8 cellular contexts compared by ENCODE assay signal in the genomic region with DNA sequence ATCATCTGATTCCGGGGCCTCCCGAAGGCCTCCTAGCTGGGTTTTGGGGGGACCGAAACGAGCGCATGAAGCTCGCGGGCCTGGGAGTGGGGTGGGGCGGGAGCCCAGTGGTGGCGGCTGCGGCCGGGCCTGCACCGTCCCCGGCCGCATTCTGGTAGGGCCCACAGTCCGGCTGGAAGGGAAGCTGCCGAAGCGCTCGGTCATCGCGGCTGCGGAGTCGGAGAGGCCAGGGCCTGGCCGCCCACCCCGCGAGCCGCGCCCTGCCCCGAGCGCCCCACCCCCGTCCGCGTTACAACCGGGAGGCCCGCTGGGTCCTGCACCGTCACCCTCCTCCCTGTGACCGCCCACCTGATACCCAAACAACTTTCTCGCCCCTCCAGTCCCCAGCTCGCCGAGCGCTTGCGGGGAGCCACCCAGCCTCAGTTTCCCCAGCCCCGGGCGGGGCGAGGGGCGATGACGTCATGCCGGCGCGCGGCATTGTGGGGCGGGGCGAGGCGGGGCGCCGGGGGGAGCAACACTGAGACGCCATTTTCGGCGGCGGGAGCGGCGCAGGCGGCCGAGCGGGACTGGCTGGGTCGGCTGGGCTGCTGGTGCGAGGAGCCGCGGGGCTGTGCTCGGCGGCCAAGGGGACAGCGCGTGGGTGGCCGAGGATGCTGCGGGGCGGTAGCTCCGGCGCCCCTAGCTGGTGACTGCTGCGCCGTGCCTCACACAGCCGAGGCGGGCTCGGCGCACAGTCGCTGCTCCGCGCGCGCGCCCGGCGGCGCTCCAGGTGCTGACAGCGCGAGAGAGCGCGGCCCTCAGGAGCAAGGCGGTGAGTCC. TPM values are rescaled to one million over a fixed set of nuclear protein-coding genes. Genes with fewer than 3 reads are reported as not detected.
DNase-seq lines count a peak whose midpoint lies in the region; ATAC-seq and TF ChIP-seq lines count a peak whose summit lies in the region.

A gene (plus strand): TSS at position 528 of the 819 bp plus-strand sequence. CDS start 25,354 bp downstream, outside the sequence.

- peak within 1 kb of the TSS; percentile 53 for H2BK12ac ChIP-seq in trophoblast cell (ENCODE audit: low read length)

- H3K79me2 ChIP-seq in SU-DHL-6 (ENCODE audit: insufficient read depth, low read length) (peaks cover 48% of the 10 kb centered on the region), trophoblast cell (ENCODE audit: control insufficient read depth, insufficient read depth, low read length, poor library complexity) (peaks cover 26% of the 10 kb centered on the region)

- H3K9ac ChIP-seq in SU-DHL-6 (ENCODE audit: low read length) (peak within 1 kb of the TSS; percentile 94), trophoblast cell (ENCODE audit: low read length) (peak within 1 kb of the TSS; percentile 99)

- peaks cover 19 to 34% (median 33%) of the 10 kb centered on the region in 3 donors for H3K4me1 Mint-ChIP-seq in IgD-negative memory B cell

- no CpG with 5 or more reads among the region's 97 CpGs for WGBS in trophoblast cell (ENCODE audit: extremely low coverage, insufficient coverage, insufficient read length)

- peak within 1 kb of the TSS; percentile 100 for H3K18ac ChIP-seq in trophoblast cell (ENCODE audit: low read length)

- H3K79me1 ChIP-seq in trophoblast cell (ENCODE audit: low read length): peaks cover 21% of the 10 kb centered on the region

- H3K27me3 ChIP-seq in SU-DHL-6 (ENCODE audit: low read length) (no peaks in the 10 kb centered on the region), cardiac muscle cell (no peaks in the 10 kb centered on the region), trophoblast cell (ENCODE audit: insufficient read depth, low read length) (no peaks in the 10 kb centered on the region), tibial artery (no peaks in the 10 kb centered on the region)

- H2AK5ac ChIP-seq in trophoblast cell (ENCODE audit: low read length): peak within 1 kb of the TSS; percentile 98

- peak within 1 kb of the TSS; percentile 97 for H4K8ac ChIP-seq in trophoblast cell (ENCODE audit: low read depth, low read length)

- peak; percentile 77 for DNase-seq in DMS53 (lab: John Stamatoyannopoulos, UW)
- peak; percentile 55 for DNase-seq in activated naive CD8-positive, alpha-beta T cell treated with anti-CD3 and anti-CD28 coated beads, Interleukin-2, amount 50 U/mL, for 16 hours (ENCODE audit: low read depth, low spot score)
- peak; percentile 76 to 85 for DNase-seq in cardiac muscle cell (ENCODE audit: low read depth in 1 of 2, low spot score in 1 of 2)
- peak; percentile 59 to 67 for DNase-seq in trophoblast cell
- DNase-seq in tibial artery: peak; percentile 77 to 92

- peak within 1 kb of the TSS; percentile 100 for H4K12ac ChIP-seq in trophoblast cell (ENCODE audit: low read depth, low read length)

- H3K23ac ChIP-seq in trophoblast cell (ENCODE audit: low read length): no peak within 1 kb of the TSS

- no peaks in the 10 kb centered on the region for H3K36me3 Mint-ChIP-seq in IgD-negative memory B cell

- H4K91ac ChIP-seq in trophoblast cell (ENCODE audit: low read depth, low read length): peak within 1 kb of the TSS; percentile 98

- H3K9me2 ChIP-seq in SU-DHL-6 (replicated peaks; ENCODE audit: insufficient read depth, low read length): no peaks in the 10 kb centered on the region

- peak within 1 kb of the TSS; percentile 96 for H2BK120ac ChIP-seq in trophoblast cell (ENCODE audit: insufficient read depth, low read length, poor library complexity)

- H2BK5ac ChIP-seq in trophoblast cell (ENCODE audit: low read depth, low read length, poor library complexity): peak within 1 kb of the TSS; percentile 92

- H3K9me3 Mint-ChIP-seq in IgD-negative memory B cell: no peaks in the 10 kb centered on the region

- peak within 1 kb of the TSS; percentile 100 for H3K4me2 ChIP-seq in SU-DHL-6 (ENCODE audit: low read depth, low read length, poor library complexity, severe bottlenecking)
- peak within 1 kb of the TSS; percentile 80 for H3K4me2 ChIP-seq in trophoblast cell (ENCODE audit: low read length)

- H2AFZ ChIP-seq in SU-DHL-6 (ENCODE audit: low read depth, low read length, severe bottlenecking) (peak within 1 kb of the TSS; percentile 100), trophoblast cell (ENCODE audit: insufficient read depth, low read length, poor library complexity) (peak within 1 kb of the TSS; percentile 98)

- H3K4ac ChIP-seq in trophoblast cell (ENCODE audit: low read depth, low read length): peak within 1 kb of the TSS; percentile 99

- peak within 1 kb of the TSS; percentile 100 for H3K14ac ChIP-seq in trophoblast cell (ENCODE audit: low read length)

- TF ChIP-seq CTCF in SU-DHL-6 (IDR thresholded peaks at IDR 0.05; ENCODE audit: insufficient read depth, low read length, poor library complexity, severe bottlenecking) (no peak), cardiac muscle cell (IDR thresholded peaks at IDR 0.05; ENCODE audit: low read depth, low read length) (no peak), tibial artery (IDR thresholded peaks at IDR 0.05) (no peak)

- peak within 1 kb of the TSS; percentile 81 to 96 (median 89) for H3K4me3 Mint-ChIP-seq in IgD-negative memory B cell

- peaks cover 2% of the 10 kb centered on the region for H3K27me3 Mint-ChIP-seq in IgD-negative memory B cell

- H3K36me3 ChIP-seq in SU-DHL-6 (ENCODE audit: low read length): no peaks in the 10 kb centered on the region
- no peaks in the 10 kb centered on the region for H3K36me3 ChIP-seq in cardiac muscle cell
- peaks cover 5 to 8% of the 10 kb centered on the region in 2 experiments for H3K36me3 ChIP-seq in trophoblast cell (ENCODE audit: control insufficient read depth in 1 of 2, insufficient read depth in 2 of 2, low read length in 2 of 2)
- H3K36me3 ChIP-seq in tibial artery: peaks cover 0 to 7% (median 0%) of the 10 kb centered on the region in 3 donors

- H3K4me1 ChIP-seq in cardiac muscle cell (ENCODE audit: low read depth): peaks cover 15% of the 10 kb centered on the region
- H3K4me1 ChIP-seq in trophoblast cell (ENCODE audit: control insufficient read depth in 1 of 2, insufficient read depth in 2 of 2, low read length in 2 of 2): peaks cover 9 to 16% of the 10 kb centered on the region in 2 experiments
- peaks cover 4 to 72% (median 60%) of the 10 kb centered on the region in 4 donors for H3K4me1 ChIP-seq in tibial artery

- H3K27ac Mint-ChIP-seq in IgD-negative memory B cell: peak within 1 kb of the TSS; percentile 65 to 94 (median 84)

- H3K9me3 ChIP-seq in SU-DHL-6 (ENCODE audit: insufficient read depth, low read length) (no peaks in the 10 kb centered on the region), cardiac muscle cell (ENCODE audit: low read depth) (no peaks in the 10 kb centered on the region), trophoblast cell (ENCODE audit: insufficient read depth, low read depth, low read length) (no peaks in the 10 kb centered on the region), tibial artery (no peaks in the 10 kb centered on the region)

- peak within 1 kb of the TSS; percentile 94 for H3K4me3 ChIP-seq in SU-DHL-6 (ENCODE audit: insufficient read depth, low read length, poor library complexity, severe bottlenecking)
- peak within 1 kb of the TSS; percentile 93 for H3K4me3 ChIP-seq in cardiac muscle cell
- peak within 1 kb of the TSS; percentile 100 for H3K4me3 ChIP-seq in trophoblast cell (ENCODE audit: low read depth, low read length)
- H3K4me3 ChIP-seq in tibial artery: peak within 1 kb of the TSS; percentile 80 to 96

- H4K20me1 ChIP-seq in SU-DHL-6 (ENCODE audit: low read depth, low read length): peaks cover 11% of the 10 kb centered on the region; the same call in 1 of the 2 replicates

- H3K27ac ChIP-seq in SU-DHL-6 (ENCODE audit: low read depth, low read length) (peak within 1 kb of the TSS; percentile 59), cardiac muscle cell (peak within 1 kb of the TSS; percentile 95), trophoblast cell (ENCODE audit: low read depth, low read length) (peak within 1 kb of the TSS; percentile 94), tibial artery (peak within 1 kb of the TSS; percentile 96 to 99)

- intact Hi-C loops in tibial artery (cut with DNase I; ENCODE audit: low total_unique reads): loop anchor here (5.0 kb wide), 3 partner anchors 67 to 1312 kb away; a partner anchor contains a TSS

- ATAC-seq in GM21423 (IDR thresholded peaks at IDR 0.05; ENCODE audit: unreplicated experiment): peak; percentile 54

- peaks cover 32% of the 10 kb centered on the region for H3F3A ChIP-seq in SU-DHL-6 (ENCODE audit: insufficient read depth)

RNA-seq across cellular contexts. Expression of the gene that starts here (rescaled TPM):
- 80.2 TPM for polyA plus RNA-seq in IgD-negative memory B cell
- 252 and 365 TPM in 2 replicates for total RNA-seq in cardiac muscle cell
- 167 and 190 TPM in 2 replicates for polyA plus RNA-seq in cardiac muscle cell
- 105 TPM in 2 replicates for polyA plus RNA-seq in trophoblast cell (2013)

Comparison
In these comparisons a context has a peak if more than half of its experiments do, and no peak if none do; other contexts are left out.
1. Peak in every context shown above with its lines: DNase-seq, ATAC-seq, H3K4me3 ChIP-seq and H3K27ac ChIP-seq.